In genomic region chr5:139454568-139455290, GRCh38 we compare ENCODE assay signal across 27 cellular contexts. TPM values are rescaled to one million over a fixed set of nuclear protein-coding genes. Genes with fewer than 3 reads are reported as not detected.
DNase-seq lines count a peak whose midpoint lies in the region; ATAC-seq and TF ChIP-seq lines count a peak whose summit lies in the region.
"Had no signal": no experiment of that assay in that cellular context is flagged by ENCODE, and none has a peak within 500 bp of the region (broad histone marks: within the 10 kb centered on the region; RNA-seq: fewer than 3 reads in every experiment).

No MANE protein-coding gene starts in this region.

- no peaks in the 10 kb centered on the region for H3K27me3 Mint-ChIP-seq in activated CD8-positive, alpha-beta memory T cell treated with anti-CD3 and anti-CD28 coated beads, Interleukin-2, amount 10 ng/mL, durations not matched to agents 7 days and 5 days
- H3K27me3 Mint-ChIP-seq in effector memory CD8-positive, alpha-beta T cell = no peaks in the 10 kb centered on the region

- H3K36me3 ChIP-seq in RWPE2 (ENCODE audit: low read depth) (no peaks in the 10 kb centered on the region), GM23248 (ENCODE audit: low read depth) (no peaks in the 10 kb centered on the region), MG63 (no peaks in the 10 kb centered on the region)

- H3K9me3 Mint-ChIP-seq in activated CD8-positive, alpha-beta memory T cell treated with anti-CD3 and anti-CD28 coated beads, Interleukin-2, amount 10 ng/mL, durations not matched to agents 7 days and 5 days (ENCODE audit: low read depth) = no peaks in the 10 kb centered on the region
- no peaks in the 10 kb centered on the region for H3K9me3 Mint-ChIP-seq in effector memory CD8-positive, alpha-beta T cell
- no peaks in the 10 kb centered on the region for H3K9me3 Mint-ChIP-seq in stimulated activated effector memory CD8-positive, alpha-beta T cell treated with anti-CD3 and anti-CD28 coated beads, Interleukin-12 subunit alpha, Interleukin-12 subunit beta, amount 100 ng/mL, for 72 hours
- H3K9me3 Mint-ChIP-seq: activated naive CD4-positive, alpha-beta T cell treated with anti-CD3 and anti-CD28 coated beads for 36 hours; CD14-positive monocyte had no signal

- H3K27ac ChIP-seq in RWPE2 (ENCODE audit: poor library complexity, severe bottlenecking) = no peak overlapping the region
- no peak overlapping the region for H3K27ac ChIP-seq in GM23248
- H3K27ac ChIP-seq: body of pancreas, coronary artery, epithelial cell of prostate, foreskin keratinocyte, psoas muscle had no signal

- CTCF ChIA-PET in activated CD8-positive, alpha-beta memory T cell treated with anti-CD3 and anti-CD28 coated beads, Interleukin-2, amount 10 ng/mL, durations not matched to agents 7 days and 5 days (lab: Charles Lee) = interaction anchor here (1.0 to 3.1 kb wide), 5 partner anchors 9 to 182 kb away, joined by 3 to 14 read pairs (median 4); partner anchors contain the start of gene STING1

- H3K79me2 ChIP-seq in GM23248 (ENCODE audit: insufficient read depth) = no peaks in the 10 kb centered on the region

- peak overlapping the region; percentile 56 for H3K27ac Mint-ChIP-seq in activated CD8-positive, alpha-beta memory T cell treated with anti-CD3 and anti-CD28 coated beads, Interleukin-2, amount 10 ng/mL, durations not matched to agents 7 days and 5 days
- H3K27ac Mint-ChIP-seq in effector memory CD8-positive, alpha-beta T cell = peak overlapping the region; percentile 72 to 84
- peak overlapping the region; percentile 39 for H3K27ac Mint-ChIP-seq in stimulated activated effector memory CD8-positive, alpha-beta T cell treated with anti-CD3 and anti-CD28 coated beads, Interleukin-12 subunit alpha, Interleukin-12 subunit beta, amount 100 ng/mL, for 72 hours

- H3K4me3 ChIP-seq in RWPE2 (ENCODE audit: severe bottlenecking) (no peak overlapping the region), GM23248 (no peak overlapping the region), MG63 (no peak overlapping the region)
- H3K4me3 ChIP-seq: body of pancreas, coronary artery, psoas muscle, skin epidermis had no signal

- 89 to 91% methylated on average over 10 to 11 of the region's 11 CpGs for WGBS in GM23248 (ENCODE audit: low coverage in 1 of 2, low lambda C conversion rate in 2 of 2, missing lambda C conversion rate in 2 of 2), 2 experiments

- in situ Hi-C loops in GM23248 (cut with MboI) = no loop called here

- H3K4me2 ChIP-seq in GM23248 (ENCODE audit: unreplicated experiment) = no peak overlapping the region

- H3K9me3 ChIP-seq in RWPE2 (ENCODE audit: severe bottlenecking) (no peaks in the 10 kb centered on the region), GM23248 (ENCODE audit: low read depth) (no peaks in the 10 kb centered on the region), MG63 (no peaks in the 10 kb centered on the region)
- H3K9me3 ChIP-seq: body of pancreas, psoas muscle had no signal

- H3K4me1 ChIP-seq in RWPE2 (ENCODE audit: insufficient read depth, poor library complexity, severe bottlenecking) (peaks cover 3% of the 10 kb centered on the region), GM23248 (ENCODE audit: insufficient read depth) (peaks cover 12% of the 10 kb centered on the region)
- H3K4me1 ChIP-seq: foreskin keratinocyte, psoas muscle had no signal

- no peak overlapping the region for H3K4me3 Mint-ChIP-seq in activated CD8-positive, alpha-beta memory T cell treated with anti-CD3 and anti-CD28 coated beads, Interleukin-2, amount 10 ng/mL, durations not matched to agents 7 days and 5 days
- peak overlapping the region in 1 of 2 donors; percentile 3 for H3K4me3 Mint-ChIP-seq in effector memory CD8-positive, alpha-beta T cell
- no peak overlapping the region for H3K4me3 Mint-ChIP-seq in stimulated activated effector memory CD8-positive, alpha-beta T cell treated with anti-CD3 and anti-CD28 coated beads, Interleukin-12 subunit alpha, Interleukin-12 subunit beta, amount 100 ng/mL, for 72 hours
- H3K4me3 Mint-ChIP-seq: activated naive CD4-positive, alpha-beta T cell treated with anti-CD3 and anti-CD28 coated beads for 36 hours; CD14-positive monocyte had no signal

- no peak overlapping the region for H2AFZ ChIP-seq in GM23248

- H3K36me3 Mint-ChIP-seq in activated CD8-positive, alpha-beta memory T cell treated with anti-CD3 and anti-CD28 coated beads, Interleukin-2, amount 10 ng/mL, durations not matched to agents 7 days and 5 days = no peaks in the 10 kb centered on the region
- peaks cover 21% of the 10 kb centered on the region for H3K36me3 Mint-ChIP-seq in effector memory CD8-positive, alpha-beta T cell (ENCODE audit: insufficient read depth)
- peaks cover 18% of the 10 kb centered on the region for H3K36me3 Mint-ChIP-seq in stimulated activated effector memory CD8-positive, alpha-beta T cell treated with anti-CD3 and anti-CD28 coated beads, Interleukin-12 subunit alpha, Interleukin-12 subunit beta, amount 100 ng/mL, for 72 hours
- H3K36me3 Mint-ChIP-seq: CD14-positive monocyte had no signal

- H3K4me1 Mint-ChIP-seq in activated CD8-positive, alpha-beta memory T cell treated with anti-CD3 and anti-CD28 coated beads, Interleukin-2, amount 10 ng/mL, durations not matched to agents 7 days and 5 days = peaks cover 48% of the 10 kb centered on the region
- peaks cover 45 to 50% of the 10 kb centered on the region in 2 donors for H3K4me1 Mint-ChIP-seq in effector memory CD8-positive, alpha-beta T cell (ENCODE audit: low read depth in 2 of 2)
- peaks cover 61% of the 10 kb centered on the region for H3K4me1 Mint-ChIP-seq in stimulated activated effector memory CD8-positive, alpha-beta T cell treated with anti-CD3 and anti-CD28 coated beads, Interleukin-12 subunit alpha, Interleukin-12 subunit beta, amount 100 ng/mL, for 72 hours

- no peaks in the 10 kb centered on the region for H4K20me1 ChIP-seq in GM23248 (ENCODE audit: insufficient read depth)

- peak; percentile 2 for ATAC-seq in activated CD8-positive, alpha-beta memory T cell treated with anti-CD3 and anti-CD28 coated beads, Interleukin-2, amount 10 ng/mL, durations not matched to agents 7 days and 5 days
- ATAC-seq in RWPE2 (ENCODE audit: low read depth) (peak; percentile 11; the same call in 1 of the 3 replicates), HG02763 (IDR thresholded peaks at IDR 0.05; ENCODE audit: unreplicated experiment) (no peak)
- no peak for ATAC-seq in effector memory CD8-positive, alpha-beta T cell (replicated peaks)
- ATAC-seq in stimulated activated effector memory CD8-positive, alpha-beta T cell treated with anti-CD3 and anti-CD28 coated beads, Interleukin-12 subunit alpha, Interleukin-12 subunit beta, amount 100 ng/mL, for 72 hours = no peak
- ATAC-seq: body of pancreas, foreskin keratinocyte had no signal

- no peaks in the 10 kb centered on the region for H3K9me2 ChIP-seq in GM23248 (ENCODE audit: insufficient read depth)

- DNase-seq in activated CD8-positive, alpha-beta memory T cell treated with anti-CD3 and anti-CD28 coated beads, Interleukin-2, amount 10 ng/mL, durations not matched to agents 7 days and 5 days = no peak
- no peak for DNase-seq in activated CD8-positive, alpha-beta memory T cell treated with anti-CD3 and anti-CD28 coated beads for 24 hours
- no peak for DNase-seq in RWPE2 (ENCODE audit: low spot score)
- DNase-seq in effector memory CD8-positive, alpha-beta T cell = no peak
- no peak for DNase-seq in stimulated activated effector memory CD8-positive, alpha-beta T cell treated with anti-CD3 and anti-CD28 coated beads, Interleukin-12 subunit alpha, Interleukin-12 subunit beta, amount 100 ng/mL, for 72 hours (ENCODE audit: low spot score in 2 of 2)
- no peak for DNase-seq in GM23248
- DNase-seq in MG63 = no peak
- DNase-seq: activated naive CD4-positive, alpha-beta T cell treated with anti-CD3 and anti-CD28 coated beads for 36 hours; body of pancreas; foreskin keratinocyte; hippocampal formation; mesenchymal stem cell; MV-4-11; NCI-H2029; NCI-H510A; SHP77; stimulated activated CD4-positive, alpha-beta T cell treated with anti-CD3 and anti-CD28 coated beads, Interleukin-4, amount 100 ng/mL, for 24 hours had no signal

- no peak overlapping the region for H3K9ac ChIP-seq in GM23248

- no peak for TF ChIP-seq CTCF in RWPE2 (IDR thresholded peaks at IDR 0.05; ENCODE audit: poor library complexity, severe bottlenecking)

- H3F3A ChIP-seq in GM23248 (ENCODE audit: insufficient read depth) = peaks cover 7% of the 10 kb centered on the region; the same call in 1 of the 2 replicates

- H3K27me3 ChIP-seq in RWPE2 (ENCODE audit: insufficient read depth, poor library complexity, severe bottlenecking) (no peaks in the 10 kb centered on the region), GM23248 (replicated peaks; ENCODE audit: insufficient read depth) (no peaks in the 10 kb centered on the region), MG63 (no peaks in the 10 kb centered on the region)
- H3K27me3 ChIP-seq: body of pancreas, foreskin keratinocyte had no signal

RNA-seq across cellular contexts. Expression of gene ECSCR, which starts 7.8 kb away (rescaled TPM):
- under 1 TPM; 0.28 to 0.29 TPM for total RNA-seq in activated CD8-positive, alpha-beta memory T cell treated with anti-CD3 and anti-CD28 coated beads, Interleukin-2, amount 10 ng/mL, durations not matched to agents 7 days and 5 days
- total RNA-seq in GM23248 (2014; rRNA removed; shearing (Covaris generic)) = not detected in 2 replicates
- polyA plus RNA-seq in GM23248 (2016; fragmentation: Nextera tagmentation; extraction: Ambion mirVana) = 0.41 and 0.49 TPM in 2 replicates
- 0.63 and 0.74 TPM in 2 replicates for total RNA-seq in MG63 (2014; rRNA removed; shearing (Covaris generic); ENCODE audit: low replicate concordance)
- total RNA-seq: foreskin keratinocyte, kidney epithelial cell had no signal
- polyA plus RNA-seq: CD14-positive monocyte, foreskin keratinocyte, neural cell had no signal

RNA-seq across cellular contexts. Expression of gene DNAJC18, which starts 15.4 kb away (rescaled TPM):
- total RNA-seq in activated CD8-positive, alpha-beta memory T cell treated with anti-CD3 and anti-CD28 coated beads, Interleukin-2, amount 10 ng/mL, durations not matched to agents 7 days and 5 days = 10 to 100 TPM in 1 of 2 experiments, 1 to 10 TPM in 1; 9.2 to 25.7 TPM
- total RNA-seq in GM23248 (2014; rRNA removed; shearing (Covaris generic)) = 9.5 and 10.9 TPM in 2 replicates
- polyA plus RNA-seq in GM23248 (2016; fragmentation: Nextera tagmentation; extraction: Ambion mirVana) = 13.4 and 20.8 TPM in 2 replicates
- not detected in 2 replicates for total RNA-seq in MG63 (2014; rRNA removed; shearing (Covaris generic); ENCODE audit: low replicate concordance)

RNA-seq across cellular contexts. Expression of gene SMIM33, which starts 16.1 kb away (rescaled TPM):
- under 1 TPM; 0.07 to 0.26 TPM for total RNA-seq in activated CD8-positive, alpha-beta memory T cell treated with anti-CD3 and anti-CD28 coated beads, Interleukin-2, amount 10 ng/mL, durations not matched to agents 7 days and 5 days
- total RNA-seq in GM23248 (2014; rRNA removed; shearing (Covaris generic)) = not detected in 2 replicates
- polyA plus RNA-seq in GM23248 (2016; fragmentation: Nextera tagmentation; extraction: Ambion mirVana) = not detected in 2 replicates
- total RNA-seq in MG63 (2014; rRNA removed; shearing (Covaris generic); ENCODE audit: low replicate concordance) = not detected in 2 replicates
- total RNA-seq: A673, body of pancreas, foreskin keratinocyte, kidney epithelial cell, psoas muscle, temporal lobe had no signal
- polyA plus RNA-seq: CD14-positive monocyte, foreskin keratinocyte, neural cell, psoas muscle had no signal

RNA-seq across cellular contexts. Expression of gene STING1, which starts 27.8 kb away (rescaled TPM):
- total RNA-seq in activated CD8-positive, alpha-beta memory T cell treated with anti-CD3 and anti-CD28 coated beads, Interleukin-2, amount 10 ng/mL, durations not matched to agents 7 days and 5 days = 100 to 1,000 TPM; 103 to 115 TPM
- 75.0 and 87.8 TPM in 2 replicates for total RNA-seq in GM23248 (2014; rRNA removed; shearing (Covaris generic))
- polyA plus RNA-seq in GM23248 (2016; fragmentation: Nextera tagmentation; extraction: Ambion mirVana) = 72.6 and 74.9 TPM in 2 replicates
- 45.6 and 54.5 TPM in 2 replicates for total RNA-seq in MG63 (2014; rRNA removed; shearing (Covaris generic); ENCODE audit: low replicate concordance)

RNA-seq across cellular contexts. Expression of gene SPATA24, which starts 50.8 kb away (rescaled TPM):
- total RNA-seq in activated CD8-positive, alpha-beta memory T cell treated with anti-CD3 and anti-CD28 coated beads, Interleukin-2, amount 10 ng/mL, durations not matched to agents 7 days and 5 days = 1 to 10 TPM; 5.8 to 6.2 TPM
- total RNA-seq in GM23248 (2014; rRNA removed; shearing (Covaris generic)) = 0.43 and 1.1 TPM in 2 replicates
- 2.1 and 4.3 TPM in 2 replicates for polyA plus RNA-seq in GM23248 (2016; fragmentation: Nextera tagmentation; extraction: Ambion mirVana)
- 1.2 and 9.7 TPM in 2 replicates for total RNA-seq in MG63 (2014; rRNA removed; shearing (Covaris generic); ENCODE audit: low replicate concordance)

Comparison
In these comparisons a context has a peak if more than half of its experiments do, and no peak if none do; other contexts are left out.
1. ATAC-seq: peak in activated CD8-positive, alpha-beta memory T cell treated with anti-CD3 and anti-CD28 coated beads, Interleukin-2, amount 10 ng/mL, durations not matched to agents 7 days and 5 days (single experiment) and RWPE2 (single experiment); none in effector memory CD8-positive, alpha-beta T cell (single experiment), stimulated activated effector memory CD8-positive, alpha-beta T cell treated with anti-CD3 and anti-CD28 coated beads, Interleukin-12 subunit alpha, Interleukin-12 subunit beta, amount 100 ng/mL, for 72 hours (single experiment) and HG02763 (single experiment).
2. RNA of gene DNAJC18, which starts 15.4 kb away (total RNA-seq): 9.2 to 25.7 TPM in activated CD8-positive, alpha-beta memory T cell treated with anti-CD3 and anti-CD28 coated beads, Interleukin-2, amount 10 ng/mL, durations not matched to agents 7 days and 5 days and 9.5 to 10.9 TPM in GM23248; not detected in MG63; every median in the first group is over 10 times any median in the second.
3. Peak in every context shown above with its lines, with median percentiles within 50 percentile points of each other: H3K27ac Mint-ChIP-seq.